In genomic region chr22:25419247-25420113, GRCh38 we compare ENCODE assay signal across 8 cellular contexts.
DNase-seq lines count a peak whose midpoint lies in the region; ATAC-seq lines count a peak whose summit lies in the region.

No MANE protein-coding gene starts in this region.

- ATAC-seq in memory B cell (ENCODE audit: low read depth) (peak; percentile 78), GM21786 (IDR thresholded peaks at IDR 0.05; ENCODE audit: unreplicated experiment) (no peak), GM21515 (IDR thresholded peaks at IDR 0.05; ENCODE audit: unreplicated experiment) (no peak)

- DNase-seq in AML-193 (lab: John Stamatoyannopoulos, UW), result peak; percentile 67 to 73
- DNase-seq in KBM-7, result peak; percentile 75
- peak; percentile 41 for DNase-seq in adipocyte (ENCODE audit: low read depth)
- DNase-seq in memory B cell (ENCODE audit: low spot score in 2 of 2), result no peak
- DNase-seq in GM03348 (ENCODE audit: low spot score), result no peak
- no peak for DNase-seq in stimulated activated CD4-positive, alpha-beta T cell treated with anti-CD3 and anti-CD28 coated beads, Interleukin-12 subunit alpha, Interleukin-12 subunit beta, amount 100 ng/mL, for 4 hours

- H3K9me3 ChIP-seq in adipocyte (ENCODE audit: control insufficient read depth, low read length), result no peaks in the 10 kb centered on the region

- H3K4me3 Mint-ChIP-seq in memory B cell, result peak overlapping the region; percentile 74

- H3K36me3 Mint-ChIP-seq in memory B cell, result peaks cover 4% of the 10 kb centered on the region

- peak overlapping the region; percentile 64 for H3K4me3 ChIP-seq in adipocyte (ENCODE audit: low read length)

- peak overlapping the region; percentile 13 for H3K27ac Mint-ChIP-seq in memory B cell

- peak overlapping the region; percentile 7 for H3K9ac ChIP-seq in adipocyte (ENCODE audit: low read length)

- H3K9me3 Mint-ChIP-seq in memory B cell, result no peaks in the 10 kb centered on the region

- H3K4me1 ChIP-seq in adipocyte (ENCODE audit: control insufficient read depth, insufficient read depth, low read length), result peaks cover 18% of the 10 kb centered on the region

- peaks cover 17% of the 10 kb centered on the region for H3K4me1 Mint-ChIP-seq in memory B cell

- peaks cover 19% of the 10 kb centered on the region for H3K27me3 Mint-ChIP-seq in memory B cell

- H3K36me3 ChIP-seq in adipocyte (ENCODE audit: control insufficient read depth, insufficient read depth, low read length, severe bottlenecking), result no peaks in the 10 kb centered on the region

- in situ Hi-C loops in KBM-7 (cut with MboI; ENCODE audit: low pct_unique_long_range_greater_than_20kb, low sequenced_read_pairs), result no loop called here

- peaks cover 36% of the 10 kb centered on the region for H3K27me3 ChIP-seq in adipocyte (replicated peaks; ENCODE audit: control insufficient read depth, insufficient read depth, low read length)

Comparison
In these comparisons a context has a peak if more than half of its experiments do, and no peak if none do; other contexts are left out.
1. DNase-seq: peak in AML-193 (2 of 2), KBM-7 (single experiment) and adipocyte (single experiment); none in memory B cell (0 of 2), GM03348 (single experiment) and stimulated activated CD4-positive, alpha-beta T cell treated with anti-CD3 and anti-CD28 coated beads, Interleukin-12 subunit alpha, Interleukin-12 subunit beta, amount 100 ng/mL, for 4 hours (single experiment).